In genomic region chr14:98855926-98856325, GRCh38 we compare ENCODE assay signal across 34 cellular contexts.
"Had no signal": no experiment of that assay in that cellular context is flagged by ENCODE, and none has a peak within 500 bp of the region (broad histone marks: within the 10 kb centered on the region; RNA-seq: fewer than 3 reads in every experiment).

No MANE protein-coding gene starts in this region.

- H3K36me3 ChIP-seq: MG63 had no signal

- H3K4me2 ChIP-seq: KMS-11 had no signal

- H3K27me3 ChIP-seq: MG63 had no signal

- DNase-seq: Karpas-422, Kasumi-1, KG1, MG63, MM.1S, MV-4-11, NCI-H1048, NCI-H1092, NCI-H1092 treated with DMSO at 0.1 percent for 48 hours, NCI-H1105, NCI-H1105 treated with DMSO at 0.1 percent for 48 hours, NCI-H1417, NCI-H1417 treated with DMSO at 0.1 percent for 48 hours, NCI-H1436, NCI-H1436 treated with DMSO at 0.1 percent for 48 hours, NCI-H146, NCI-H1694, NCI-H1694 treated with DMSO at 0.1 percent for 48 hours, NCI-H187 treated with DMSO at 0.1 percent for 48 hours, NCI-H1930, NCI-H2029, NCI-H2029 treated with DMSO at 0.1 percent for 48 hours, NCI-H2081, NCI-H2081 treated with DMSO at 0.1 percent for 48 hours, NCI-H2107, NCI-H2171, NCI-H2171 treated with DMSO at 0.1 percent for 48 hours, NCI-H2227 treated with DMSO at 0.1 percent for 48 hours, NCI-H226, NCI-H345, NCI-H446, NCI-H446 treated with DMSO at 0.1 percent for 48 hours, NCI-H510A had no signal

- H3K4me3 ChIP-seq: MG63 had no signal

- H3K27ac ChIP-seq: KMS-11 had no signal

- H3K9me3 ChIP-seq: MG63 had no signal

- H3K9ac ChIP-seq: KMS-11 had no signal
